Comparison of ENCODE assay signal across 25 cellular contexts in the genomic region with DNA sequence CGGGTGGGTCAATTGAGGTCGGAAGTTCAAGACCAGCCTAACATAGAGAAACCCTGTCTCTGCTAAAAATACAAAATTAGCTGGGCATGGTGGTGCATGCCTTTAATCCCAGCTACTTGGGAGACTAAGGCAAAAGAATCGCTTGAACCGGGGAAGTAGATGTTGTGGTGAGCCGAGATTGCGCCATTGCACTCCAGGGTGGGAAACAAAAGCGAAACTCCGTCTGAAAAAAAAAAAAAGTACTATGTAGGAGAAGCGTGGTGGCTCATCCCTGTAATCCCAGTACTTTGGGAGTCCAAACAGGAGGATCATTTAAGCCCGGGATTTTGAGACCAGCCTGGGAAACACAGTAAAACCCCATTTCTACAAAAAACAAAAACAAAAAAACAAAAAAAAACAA. TPM values are rescaled to one million over a fixed set of nuclear protein-coding genes. Genes with fewer than 3 reads are reported as not detected.
DNase-seq lines count a peak whose midpoint lies in the region; FAIRE-seq and TF ChIP-seq lines count a peak whose summit lies in the region.
"Had no signal": no experiment of that assay in that cellular context is flagged by ENCODE, and none has a peak within 500 bp of the region (broad histone marks: within the 10 kb centered on the region; RNA-seq: fewer than 3 reads in every experiment).

No MANE protein-coding gene starts in this region.

- WGBS in thyroid gland, 2 donors, result 88 to 95% methylated on average over 10 of the region's 10 CpGs

- no peaks in the 10 kb centered on the region for H3K27me3 ChIP-seq in thyroid gland
- H3K27me3 ChIP-seq: left lung, tibial artery had no signal

- no peaks in the 10 kb centered on the region for H3K36me3 ChIP-seq in thyroid gland
- H3K36me3 ChIP-seq: neutrophil had no signal

- H3K4me1 ChIP-seq in thyroid gland, result peaks cover 0 to 4% of the 10 kb centered on the region in 2 donors

- no peak overlapping the region for H3K4me3 ChIP-seq in thyroid gland (replicated peaks in 1 of 3)
- H3K4me3 ChIP-seq: left lung, mucosa of descending colon, tibial artery had no signal

- H3K9me3 Mint-ChIP-seq in brain (peaks cover 0 to 8% (median 0%) of the 10 kb centered on the region in 5 experiments), nephron (peaks cover 14% of the 10 kb centered on the region)

- FAIRE-seq in urothelium cell line (lab: Jason Lieb, UNC), result no peak
- FAIRE-seq: GM18507, H1 had no signal

- H3K36me3 Mint-ChIP-seq in brain (peaks cover 11% of the 10 kb centered on the region), nephron (ENCODE audit: low read depth) (peaks cover 33% of the 10 kb centered on the region)

- DNase-seq in EL (peak; percentile 73), MV-4-11 (lab: John Stamatoyannopoulos, UW) (peak; percentile 88), thyroid gland (no peak), urothelium cell line (ENCODE audit: low spot score) (no peak), SHP77 (lab: John Stamatoyannopoulos, UW) (no peak)
- no peak for DNase-seq in activated CD4-positive, alpha-beta T cell treated with anti-CD3 and anti-CD28 coated beads, Interleukin-2, amount 50 U/mL, for 4 hours
- DNase-seq: activated CD4-positive, alpha-beta T cell treated with anti-CD3 and anti-CD28 coated beads, Interleukin-2, amount 50 U/mL, for 48 hours; activated naive CD4-positive, alpha-beta T cell treated with anti-CD3 and anti-CD28 coated beads, Interleukin-2, amount 10 ng/mL, durations not matched to agents 7 days and 5 days; cortex of kidney; DND-41; KG1; left lung; NCI-H1417 treated with DMSO at 0.1 percent for 48 hours; NCI-H2171; NCI-H69; stimulated activated naive B cell treated with anti-CD40 and anti-IgM and Interleukin-4, amounts not matched to agents 10 μg/mL and 1 μg/mL and 100 μg/mL, for 72 hours; tibial artery had no signal

- intact Hi-C loops in thyroid gland (cut with DNase I), result no loop called here

- TF ChIP-seq CTCF in brain (conservative IDR thresholded peaks at IDR 0.05), result no peak
- TF ChIP-seq CTCF in nephron (IDR thresholded peaks at IDR 0.05; ENCODE audit: unreplicated experiment in 3 of 3), result no peak
- no peak for TF ChIP-seq CTCF in thyroid gland (IDR thresholded peaks at IDR 0.05)

- H3K4me1 Mint-ChIP-seq in brain (peaks cover 26% of the 10 kb centered on the region), nephron (peaks cover 5% of the 10 kb centered on the region)

- no peaks in the 10 kb centered on the region for H3K9me3 ChIP-seq in thyroid gland
- H3K9me3 ChIP-seq: neutrophil, tibial artery had no signal

- no peak for TF ChIP-seq POLR2A in thyroid gland (IDR thresholded peaks at IDR 0.05)

- H3K4me3 Mint-ChIP-seq in brain, result peak overlapping the region in 3 of 5 experiments; percentile 45 to 62 (median 54)
- H3K4me3 Mint-ChIP-seq in nephron, result peak overlapping the region; percentile 48 to 55 (median 49)
- H3K4me3 Mint-ChIP-seq: activated naive CD4-positive, alpha-beta T cell treated with anti-CD3 and anti-CD28 coated beads, Interleukin-2, amount 10 ng/mL, durations not matched to agents 7 days and 5 days; stimulated activated naive B cell treated with anti-CD40 and anti-IgM and Interleukin-4, amounts not matched to agents 10 μg/mL and 1 μg/mL and 100 μg/mL, for 72 hours had no signal

- H3K27me3 Mint-ChIP-seq in brain (no peaks in the 10 kb centered on the region), nephron (ENCODE audit: low read depth) (peaks cover 3% of the 10 kb centered on the region)

- H3K27ac Mint-ChIP-seq in brain (no peak overlapping the region), nephron (no peak overlapping the region)
- H3K27ac Mint-ChIP-seq: activated naive CD4-positive, alpha-beta T cell treated with anti-CD3 and anti-CD28 coated beads, Interleukin-2, amount 10 ng/mL, durations not matched to agents 7 days and 5 days; stimulated activated naive B cell treated with anti-CD40 and anti-IgM and Interleukin-4, amounts not matched to agents 10 μg/mL and 1 μg/mL and 100 μg/mL, for 72 hours had no signal

- H3K27ac ChIP-seq in thyroid gland, result no peak overlapping the region
- H3K27ac ChIP-seq: HL-60, left lung, neutrophil had no signal

RNA-seq across cellular contexts. Expression of gene ERVV-1, which starts 22.7 kb away (rescaled TPM):
- not detected for polyA plus RNA-seq in brain (ENCODE audit: insufficient read depth, low read depth, low replicate concordance)
- not detected for total RNA-seq in thyroid gland
- total RNA-seq: H1, left lung, mucosa of descending colon, renal cortical epithelial cell had no signal
- polyA plus RNA-seq: H1 had no signal

RNA-seq across cellular contexts. Expression of gene ZNF816, which starts 28.3 kb away (rescaled TPM):
- polyA plus RNA-seq in brain (ENCODE audit: insufficient read depth, low read depth, low replicate concordance), result 2.4 TPM
- 10 to 100 TPM in 2 of 4 donors, 1 to 10 TPM in 2; 6.3 to 17.5 (median 12.2) TPM for total RNA-seq in thyroid gland

RNA-seq across cellular contexts. Expression of gene ERVV-2, which starts 53.5 kb away (rescaled TPM):
- not detected for polyA plus RNA-seq in brain (ENCODE audit: insufficient read depth, low read depth, low replicate concordance)
- total RNA-seq in thyroid gland, result under 1 TPM in 1 of 4 donors, not detected in 3; 0.40 TPM
- total RNA-seq: H1, left lung, mucosa of descending colon had no signal

Comparison
In these comparisons a context has a peak if more than half of its experiments do, and no peak if none do; other contexts are left out.
1. DNase-seq: peak in EL (single experiment) and MV-4-11 (single experiment); none in activated CD4-positive, alpha-beta T cell treated with anti-CD3 and anti-CD28 coated beads, Interleukin-2, amount 50 U/mL, for 4 hours (0 of 2), thyroid gland (0 of 2), urothelium cell line (single experiment) and SHP77 (0 of 2).